Comparison of ENCODE assay signal across 8 cellular contexts in genomic region chr2:102082591-102083586, GRCh38. TPM values are rescaled to one million over a fixed set of nuclear protein-coding genes. Genes with fewer than 3 reads are reported as not detected.
DNase-seq lines count a peak whose midpoint lies in the region; ATAC-seq and TF ChIP-seq lines count a peak whose summit lies in the region.

No MANE protein-coding gene starts in this region.

- peaks cover 14% of the 10 kb centered on the region for H3K9me3 Mint-ChIP-seq in activated T-cell treated with anti-CD3 and anti-CD28 coated beads, Interleukin-2, amount 50 U/mL, for 4 hours

- H3K27me3 Mint-ChIP-seq in activated T-cell treated with anti-CD3 and anti-CD28 coated beads, Interleukin-2, amount 50 U/mL, for 4 hours (ENCODE audit: low read depth), result no peaks in the 10 kb centered on the region

- no peaks in the 10 kb centered on the region for H3K36me3 ChIP-seq in prostate gland

- no peak for TF ChIP-seq POLR2A in NB4 (IDR thresholded peaks at IDR 0.05; ENCODE audit: extremely low read depth, insufficient read length)
- TF ChIP-seq POLR2A in prostate gland (IDR thresholded peaks at IDR 0.05), result no peak

- 60% methylated on average over 11 of the region's 11 CpGs for WGBS in prostate gland

- DNase-seq in GM12865 (ENCODE audit: low read depth), result peak; percentile 80
- DNase-seq in HCEC 1CT, result peak; percentile 86
- DNase-seq in NB4 (ENCODE audit: low read depth), result peak; percentile 87
- peak; percentile 44 for DNase-seq in activated T-cell treated with anti-CD3 and anti-CD28 coated beads, Interleukin-2, amount 50 U/mL, for 4 hours
- DNase-seq in Right ventricle myocardium superior, result no peak
- peak; percentile 64 for DNase-seq in stimulated activated CD4-positive, alpha-beta T cell treated with anti-CD3 and anti-CD28 coated beads, Interleukin-15, amount 100 ng/mL, for 24 hours
- no peak for DNase-seq in prostate gland (ENCODE audit: low spot score)
- DNase-seq in NCI-H69 (lab: John Stamatoyannopoulos, UW), result no peak

- no peaks in the 10 kb centered on the region for H3K9me3 ChIP-seq in prostate gland

- TF ChIP-seq CTCF in GM12865 (IDR thresholded peaks at IDR 0.05; ENCODE audit: insufficient read depth, low read depth, low read length, missing control alignments), result no peak
- no peak for TF ChIP-seq CTCF in NB4 (IDR thresholded peaks at IDR 0.05; ENCODE audit: low read depth, low read length)
- TF ChIP-seq CTCF in prostate gland (IDR thresholded peaks at IDR 0.05), result no peak

- peak overlapping the region; percentile 65 for H3K4me3 Mint-ChIP-seq in activated T-cell treated with anti-CD3 and anti-CD28 coated beads, Interleukin-2, amount 50 U/mL, for 4 hours

- H3K27me3 ChIP-seq in prostate gland (replicated peaks; ENCODE audit: insufficient read depth), result no peaks in the 10 kb centered on the region

- peaks cover 60% of the 10 kb centered on the region for H3K4me1 Mint-ChIP-seq in activated T-cell treated with anti-CD3 and anti-CD28 coated beads, Interleukin-2, amount 50 U/mL, for 4 hours (ENCODE audit: low read depth)

- no peak overlapping the region for H3K4me3 ChIP-seq in GM12865 (ENCODE audit: low read depth, low read length)
- H3K4me3 ChIP-seq in NB4 (ENCODE audit: low read depth, low read length), result peak overlapping the region; percentile 39
- H3K4me3 ChIP-seq in prostate gland, result no peak overlapping the region

- H3K27ac ChIP-seq in prostate gland, result no peak overlapping the region

- intact Hi-C loops in Right ventricle myocardium superior (cut with DNase I), result no loop called here
- intact Hi-C loops in prostate gland (cut with DNase I), result no loop called here

- H3K36me3 Mint-ChIP-seq in activated T-cell treated with anti-CD3 and anti-CD28 coated beads, Interleukin-2, amount 50 U/mL, for 4 hours (ENCODE audit: insufficient read depth), result peaks cover 2% of the 10 kb centered on the region

- ATAC-seq in activated T-cell treated with anti-CD3 and anti-CD28 coated beads, Interleukin-2, amount 50 U/mL, for 4 hours, result peak; percentile 93 to 95
- ATAC-seq in Right ventricle myocardium superior (ENCODE audit: poor library complexity), result peak; percentile 82

- no peaks in the 10 kb centered on the region for H3K4me1 ChIP-seq in prostate gland (replicated peaks)

RNA-seq across cellular contexts. Expression of gene IL1R1, which starts 59.7 kb away (rescaled TPM):
- total RNA-seq in activated T-cell treated with anti-CD3 and anti-CD28 coated beads, Interleukin-2, amount 50 U/mL, for 4 hours, result 10 to 100 TPM; 19.6 to 33.5 (median 21.3) TPM
- total RNA-seq in Right ventricle myocardium superior, result 21.1 TPM
- total RNA-seq in prostate gland, result 100 to 1,000 TPM; 112 to 289 TPM

Comparison
In these comparisons a context has a peak if more than half of its experiments do, and no peak if none do; other contexts are left out.
1. DNase-seq: peak in GM12865 (single experiment), HCEC 1CT (single experiment), NB4 (single experiment), activated T-cell treated with anti-CD3 and anti-CD28 coated beads, Interleukin-2, amount 50 U/mL, for 4 hours (single experiment) and stimulated activated CD4-positive, alpha-beta T cell treated with anti-CD3 and anti-CD28 coated beads, Interleukin-15, amount 100 ng/mL, for 24 hours (single experiment); none in Right ventricle myocardium superior (single experiment), prostate gland (single experiment) and NCI-H69 (single experiment).